ENCODE assay signal across 25 cellular contexts in the genomic region with DNA sequence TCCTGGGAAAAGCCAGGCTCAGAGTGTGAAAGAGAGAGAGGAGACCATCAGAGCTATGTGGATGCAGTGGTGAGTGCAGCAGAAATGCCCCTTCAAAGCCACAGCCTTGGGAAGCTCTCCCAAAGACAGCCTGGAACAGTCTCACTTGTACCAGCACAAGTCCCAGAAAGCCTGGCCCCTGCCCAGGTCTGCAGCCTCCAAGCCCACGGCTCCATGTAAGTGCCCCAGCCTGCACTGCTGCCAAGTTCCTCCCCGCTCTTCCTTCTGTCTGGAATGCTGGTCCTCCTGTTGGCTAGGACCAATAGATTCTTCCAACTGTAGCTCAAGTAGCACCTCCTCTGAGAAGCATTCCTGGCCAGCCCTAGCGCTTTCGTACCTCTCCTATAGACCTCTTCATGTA.
"Had no signal": no experiment of that assay in that cellular context is flagged by ENCODE, and none has a peak within 500 bp of the region (broad histone marks: within the 10 kb centered on the region; RNA-seq: fewer than 3 reads in every experiment).

No MANE protein-coding gene starts in this region.

- DNase-seq: activated CD4-positive, alpha-beta memory T cell treated with anti-CD3 and anti-CD28 coated beads for 36 hours; activated CD4-positive, alpha-beta T cell treated with anti-CD3 and anti-CD28 coated beads, Interleukin-2, amount 10 ng/mL, durations not matched to agents 7 days and 5 days; activated CD4-positive, CD25-positive, alpha-beta regulatory T cell; activated CD8-positive, alpha-beta memory T cell treated with anti-CD3 and anti-CD28 coated beads for 24 hours; activated effector memory CD4-positive, alpha-beta T cell treated with anti-CD3 and anti-CD28 coated beads, Interleukin-2, amount 50 U/mL, for 16 hours; activated naive CD4-positive, alpha-beta T cell treated with Interleukin-2 at 50 U/mL for 16 hours; activated T-cell treated with anti-CD3 and anti-CD28 coated beads, Interleukin-2, amount 50 U/mL, for 4 hours; amygdala; brain microvascular endothelial cell; KG1; NCI-H1092; NCI-H1417 treated with DMSO at 0.1 percent for 48 hours; NCI-H1694; NCI-H2081; NCI-H69; NK-92 treated with Interleukin-12 subunit alpha and Interleukin-12 subunit beta, amount 100 ng/mL, for 24 hours; SHP77 treated with DMSO at 0.1 percent for 48 hours; T-cell; T-helper 2 cell; T1000 had no signal

- ATAC-seq: activated naive CD4-positive, alpha-beta T cell treated with anti-CD3 and anti-CD28 coated beads, Interleukin-2, amount 50 U/mL, for 72 hours; activated T-cell treated with anti-CD3 and anti-CD28 coated beads, Interleukin-2, amount 50 U/mL, for 4 hours; Panc1; T-cell had no signal

- H3K36me3 ChIP-seq: brain microvascular endothelial cell, cardiac muscle cell had no signal

- H3K27me3 ChIP-seq: brain microvascular endothelial cell, cardiac muscle cell had no signal

- FAIRE-seq: TTC549 had no signal

- H3K4me3 ChIP-seq: cardiac muscle cell had no signal

- H3K27ac ChIP-seq: brain microvascular endothelial cell, cardiac muscle cell, VCaP had no signal
